ENCODE assay signal across 8 cellular contexts in the genomic region with DNA sequence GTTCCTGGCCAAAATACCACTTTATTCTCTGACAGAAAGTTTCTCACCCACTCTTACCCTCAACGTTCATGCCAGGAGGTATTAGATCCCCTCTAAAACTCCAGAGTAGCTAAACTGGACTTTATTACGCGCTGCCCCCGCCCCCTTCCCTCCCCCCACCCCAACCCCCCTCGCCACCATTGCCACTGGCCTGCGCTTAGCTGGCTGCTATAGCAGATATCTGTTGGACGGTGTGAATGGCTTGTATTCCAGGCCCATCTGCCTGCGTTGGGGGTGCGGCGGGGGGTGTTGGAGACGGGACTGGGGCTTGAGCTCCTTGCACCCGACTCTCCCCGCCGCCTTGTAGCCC. TPM values are rescaled to one million over a fixed set of nuclear protein-coding genes. Genes with fewer than 3 reads are reported as not detected.
DNase-seq lines count a peak whose midpoint lies in the region; ATAC-seq and TF ChIP-seq lines count a peak whose summit lies in the region.

No MANE protein-coding gene starts in this region.

- H3K14ac ChIP-seq in mesenchymal stem cell (ENCODE audit: low read length in 2 of 2): no peak overlapping the region

- no peak for ATAC-seq in HG03025 (IDR thresholded peaks at IDR 0.05; ENCODE audit: low FRiP score, unreplicated experiment)

- no peak overlapping the region for H3K23ac ChIP-seq in mesenchymal stem cell (ENCODE audit: low read length in 2 of 2)

- no peak overlapping the region for H2BK120ac ChIP-seq in mesenchymal stem cell (ENCODE audit: low read depth, low read length)

- H3K4me1 ChIP-seq in cardiac muscle cell (ENCODE audit: low read depth): peaks cover 10% of the 10 kb centered on the region
- peaks cover 18% of the 10 kb centered on the region for H3K4me1 ChIP-seq in mesenchymal stem cell (ENCODE audit: control insufficient read depth, insufficient read depth, low read depth, low read length)
- peaks cover 4 to 9% of the 10 kb centered on the region in 2 donors for H3K4me1 ChIP-seq in uterus

- no peak overlapping the region for H2AK5ac ChIP-seq in mesenchymal stem cell (ENCODE audit: low read length, severe bottlenecking)

- no peak overlapping the region for H2BK15ac ChIP-seq in mesenchymal stem cell (ENCODE audit: low read depth, poor library complexity, severe bottlenecking)

- peak overlapping the region; percentile 94 for H3K27ac ChIP-seq in cardiac muscle cell
- H3K27ac ChIP-seq in mesenchymal stem cell (ENCODE audit: low read length, poor library complexity, severe bottlenecking): no peak overlapping the region
- peak overlapping the region; percentile 92 to 95 for H3K27ac ChIP-seq in uterus

- 3% methylated on average over 9 of the region's 14 CpGs for WGBS in mesenchymal stem cell

- H2BK12ac ChIP-seq in mesenchymal stem cell (ENCODE audit: low read length in 2 of 2): no peak overlapping the region

- H2AFZ ChIP-seq in mesenchymal stem cell (ENCODE audit: low read depth, low read length): peak overlapping the region; percentile 46

- intact Hi-C loops in cardiac septum (cut with DNase I): loop anchor here (5.0 to 10.0 kb wide), 2 partner anchors 253 to 461 kb away; a partner anchor contains a TSS
- intact Hi-C loops in uterus (cut with DNase I; ENCODE audit: low total_unique reads): no loop called here

- peak overlapping the region; percentile 99 for H3K9ac ChIP-seq in mesenchymal stem cell (ENCODE audit: low read length)

- H3K4me3 ChIP-seq in cardiac muscle cell (peak overlapping the region; percentile 76), astrocyte of the spinal cord (ENCODE audit: low read depth, low read length) (peak overlapping the region; percentile 76), mesenchymal stem cell (ENCODE audit: insufficient read depth in 1 of 2, low read depth in 1 of 2, low read length in 2 of 2) (peak overlapping the region; percentile 80 to 96), uterus (peak overlapping the region; percentile 80 to 95)

- H3K27me3 ChIP-seq in cardiac muscle cell: no peaks in the 10 kb centered on the region
- H3K27me3 ChIP-seq in mesenchymal stem cell (ENCODE audit: control insufficient read depth in 1 of 2, insufficient read depth in 1 of 2, low read length in 2 of 2): peaks cover 0 to under 1% of the 10 kb centered on the region in 2 experiments
- no peaks in the 10 kb centered on the region for H3K27me3 ChIP-seq in uterus

- H2BK5ac ChIP-seq in mesenchymal stem cell (ENCODE audit: low read depth, low read length, poor library complexity, severe bottlenecking): no peak overlapping the region

- no peak overlapping the region for H4K91ac ChIP-seq in mesenchymal stem cell (ENCODE audit: low read length)

- H3K4me2 ChIP-seq in mesenchymal stem cell (ENCODE audit: low read length, poor library complexity, severe bottlenecking): peak overlapping the region; percentile 76

- DNase-seq in cardiac muscle cell (ENCODE audit: low read depth in 1 of 2, low spot score in 1 of 2) (no peak), cardiac septum (ENCODE audit: low spot score) (no peak), astrocyte of the spinal cord (ENCODE audit: low read depth, low spot score) (no peak), mesenchymal stem cell (no peak), uterus (no peak), C1 segment of cervical spinal cord (lab: John Stamatoyannopoulos, UW) (no peak), NCI-H1417 (lab: John Stamatoyannopoulos, UW) (no peak)

- no peak for TF ChIP-seq POLR2A in uterus (IDR thresholded peaks at IDR 0.05)

- no peak overlapping the region for H4K8ac ChIP-seq in mesenchymal stem cell (ENCODE audit: low read length)

- peaks cover 25% of the 10 kb centered on the region for H3K79me1 ChIP-seq in mesenchymal stem cell (replicated peaks; ENCODE audit: low read length, poor library complexity, severe bottlenecking)

- peak overlapping the region in 1 of 2 experiments; percentile 47 for H3K4ac ChIP-seq in mesenchymal stem cell (ENCODE audit: low read depth in 1 of 2, low read length in 2 of 2)

- TF ChIP-seq CTCF in cardiac muscle cell (IDR thresholded peaks at IDR 0.05; ENCODE audit: low read depth, low read length) (no peak), astrocyte of the spinal cord (IDR thresholded peaks at IDR 0.05; ENCODE audit: low read depth, low read length) (no peak), uterus (IDR thresholded peaks at IDR 0.05) (no peak)

- H3K36me3 ChIP-seq in cardiac muscle cell (peaks cover 8% of the 10 kb centered on the region), mesenchymal stem cell (ENCODE audit: control insufficient read depth in 1 of 2, insufficient read depth in 2 of 2, low read depth in 1 of 2, low read length in 2 of 2) (peaks cover 24 to 27% of the 10 kb centered on the region in 2 experiments), uterus (no peaks in the 10 kb centered on the region)

- no peaks in the 10 kb centered on the region for H3K9me3 ChIP-seq in cardiac muscle cell (ENCODE audit: low read depth)
- H3K9me3 ChIP-seq in mesenchymal stem cell (ENCODE audit: control insufficient read depth, low read length): no peaks in the 10 kb centered on the region
- H3K9me3 ChIP-seq in uterus: no peaks in the 10 kb centered on the region

- in situ Hi-C loops in astrocyte of the spinal cord (cut with HindIII; ENCODE audit: low sequenced_read_pairs): no loop called here

- H3K18ac ChIP-seq in mesenchymal stem cell (ENCODE audit: low read depth in 1 of 2, low read length in 2 of 2): no peak overlapping the region

RNA-seq across cellular contexts. Expression of a gene that starts 0.6 kb away (rescaled TPM):
- total RNA-seq in cardiac muscle cell: 47.6 and 58.6 TPM in 2 replicates
- polyA plus RNA-seq in cardiac muscle cell: 31.3 and 45.2 TPM in 2 replicates
- total RNA-seq in cardiac septum: 17.5 TPM
- 7.2 TPM for polyA plus RNA-seq in mesenchymal stem cell (2013, experiment 1 of 2)
- 7.1 TPM for polyA plus RNA-seq in mesenchymal stem cell (2013, experiment 2 of 2)
- total RNA-seq in uterus: 10 to 100 TPM in 3 of 4 donors, 1 to 10 TPM in 1; 6.4 to 16.8 (median 15.2) TPM

RNA-seq across cellular contexts. Expression of a gene that starts 3.9 kb away (rescaled TPM):
- total RNA-seq in cardiac muscle cell (3.9 and 4.2 TPM in 2 replicates), cardiac septum (1.3 TPM), uterus (1 to 10 TPM in 1 of 4 donors, under 1 TPM in 1, not detected in 2; 0.35 to 1.7 TPM)
- 5.6 TPM in 2 replicates for polyA plus RNA-seq in cardiac muscle cell
- polyA plus RNA-seq in mesenchymal stem cell (2013, experiment 1 of 2): 0.19 TPM
- polyA plus RNA-seq in mesenchymal stem cell (2013, experiment 2 of 2): 0.23 TPM

RNA-seq across cellular contexts. Expression of a gene that starts 12.1 kb away (rescaled TPM):
- total RNA-seq in cardiac muscle cell (61.2 and 123 TPM in 2 replicates), cardiac septum (12.8 TPM), uterus (10 to 100 TPM; 38.9 to 98.8 (median 68.8) TPM)
- 141 and 168 TPM in 2 replicates for polyA plus RNA-seq in cardiac muscle cell
- 33.4 TPM for polyA plus RNA-seq in mesenchymal stem cell (2013, experiment 1 of 2)
- 33.4 TPM for polyA plus RNA-seq in mesenchymal stem cell (2013, experiment 2 of 2)

RNA-seq across cellular contexts. Expression of a gene that starts 23.1 kb away (rescaled TPM):
- total RNA-seq in cardiac muscle cell: 0.39 and 0.63 TPM in 2 replicates
- polyA plus RNA-seq in cardiac muscle cell: 0.53 and 1.4 TPM in 2 replicates
- total RNA-seq in cardiac septum: 0.19 TPM
- 0.04 TPM for polyA plus RNA-seq in mesenchymal stem cell (2013, experiment 1 of 2)
- 0.03 TPM for polyA plus RNA-seq in mesenchymal stem cell (2013, experiment 2 of 2)
- 10 to 100 TPM in 2 of 4 donors, 1 to 10 TPM in 2; 2.4 to 49.2 (median 19.9) TPM for total RNA-seq in uterus
